ENCODE assay signal across 24 cellular contexts in the genomic region with DNA sequence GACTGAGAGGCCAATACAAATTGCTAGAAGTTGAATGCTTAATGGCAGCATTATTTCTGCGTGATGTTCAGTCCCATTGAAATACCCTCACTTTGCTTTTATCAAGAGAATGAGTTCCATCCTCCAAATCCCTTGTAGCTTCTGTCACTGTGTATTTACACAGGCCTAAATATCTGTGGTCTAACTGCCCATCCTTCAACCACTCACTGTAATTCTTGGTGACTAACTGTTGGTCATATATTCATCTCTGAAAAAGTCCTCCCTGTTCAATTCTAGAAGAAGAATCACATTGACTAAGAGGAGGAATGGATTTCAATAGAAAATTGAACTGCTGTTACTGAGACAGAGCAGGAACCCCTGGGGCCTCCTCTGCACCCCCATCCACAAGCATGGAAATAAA.
"Had no signal": no experiment of that assay in that cellular context is flagged by ENCODE, and none has a peak within 500 bp of the region (broad histone marks: within the 10 kb centered on the region; RNA-seq: fewer than 3 reads in every experiment).

No MANE protein-coding gene starts in this region.

- H3K27ac ChIP-seq: epithelial cell of prostate, esophagus squamous epithelium, gastrocnemius medialis, hepatocyte, thoracic aorta, upper lobe of left lung had no signal

- H3K79me2 ChIP-seq: hepatocyte had no signal

- H3K36me3 ChIP-seq: esophagus squamous epithelium, gastrocnemius medialis, thoracic aorta, upper lobe of left lung had no signal

- H3K9me3 ChIP-seq: esophagus squamous epithelium, gastrocnemius medialis, thoracic aorta, upper lobe of left lung had no signal

- H3K4me3 ChIP-seq: esophagus squamous epithelium, gastrocnemius medialis, hepatocyte, thoracic aorta, upper lobe of left lung had no signal

- ATAC-seq: activated CD8-positive, alpha-beta T cell treated with anti-CD3 and anti-CD28 coated beads for 36 hours; activated T-cell treated with anti-CD3 and anti-CD28 coated beads, Interleukin-2, amount 50 U/mL, for 4 hours; activated T-helper 17 cell treated with anti-CD3 and anti-CD28 coated beads, Interleukin-2, amount 50 U/mL, for 72 hours; gastrocnemius medialis; left colon; natural killer cell treated with Interleukin-12 subunit alpha and Interleukin-12 subunit beta and Interleukin-15 and Interleukin-18, amount 100 ng/mL, for 72 hours; right cardiac atrium had no signal

- H3K4me2 ChIP-seq: hepatocyte had no signal

- DNase-seq: activated CD4-positive, alpha-beta T cell treated with anti-CD3 and anti-CD28 coated beads, Interleukin-2, amount 50 U/mL, for 1 hour; activated CD8-positive, alpha-beta T cell treated with anti-CD3 and anti-CD28 coated beads for 36 hours; activated gamma-delta T cell treated with Interleukin-2 at 50 U/mL for 16 hours; activated naive CD4-positive, alpha-beta T cell treated with anti-CD3 and anti-CD28 coated beads, Interleukin-2, amount 50 U/mL, for 16 hours; activated T-cell treated with anti-CD3 and anti-CD28 coated beads, Interleukin-2, amount 50 U/mL, for 4 hours; amniotic stem cell; dermis blood vessel endothelial cell; effector CD4-positive, alpha-beta T cell; esophagus squamous epithelium; gastrocnemius medialis; glutamatergic neuron; islet precursor cell; left colon; midbrain; right cardiac atrium; stimulated activated CD4-positive, alpha-beta T cell treated with anti-CD3 and anti-CD28 coated beads, Interleukin-2, amount 100 ng/mL, for 48 hours; stimulated activated naive CD4-positive, alpha-beta T cell treated with Interleukin-2 at 50 U/mL for 16 hours; T-helper 2 cell; upper lobe of left lung had no signal

- H3K27me3 ChIP-seq: esophagus squamous epithelium, gastrocnemius medialis, hepatocyte, upper lobe of left lung had no signal

- H3K4me1 ChIP-seq: gastrocnemius medialis, upper lobe of left lung had no signal

- H2AFZ ChIP-seq: hepatocyte had no signal
